Comparison of ENCODE assay signal across 21 cellular contexts in the genomic region with DNA sequence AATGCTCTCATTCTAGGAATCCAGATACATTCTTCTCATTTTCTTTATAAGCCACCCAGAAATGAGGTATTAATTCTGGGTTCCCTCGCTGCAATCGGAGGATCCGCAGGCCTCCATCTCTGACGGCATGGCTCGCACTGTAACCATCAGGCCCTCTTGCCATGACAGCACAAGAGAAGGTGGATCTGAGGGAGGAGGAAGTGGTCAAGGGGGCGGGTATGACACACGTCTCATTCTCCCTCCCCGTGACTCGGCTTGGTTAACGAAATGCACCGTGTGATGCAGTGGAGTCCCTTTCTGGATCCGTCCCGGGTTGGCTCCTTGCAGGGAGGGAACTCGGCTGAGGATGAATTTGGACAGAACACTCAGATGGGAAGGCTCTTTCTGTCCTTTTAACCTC.
"Had no signal": no experiment of that assay in that cellular context is flagged by ENCODE, and none has a peak within 500 bp of the region (broad histone marks: within the 10 kb centered on the region; RNA-seq: fewer than 3 reads in every experiment).

No MANE protein-coding gene starts in this region.

- H3K4me1 ChIP-seq: heart right ventricle, pancreas, stomach, thyroid gland, uterus had no signal

- H3K4me3 ChIP-seq: heart right ventricle, neural progenitor cell, pancreas, smooth muscle cell, stomach, thyroid gland, uterus had no signal

- H3K9ac ChIP-seq: neural progenitor cell had no signal

- H3K9me3 ChIP-seq: heart right ventricle, pancreas, stomach, thyroid gland, uterus had no signal

- FAIRE-seq: endometrium, frontal cortex, islet of Langerhans, pancreas had no signal

- H3K4me2 ChIP-seq: neural progenitor cell, smooth muscle cell had no signal

- DNase-seq: effector memory CD4-positive, alpha-beta T cell; heart right ventricle; hypothalamus; kidney glomerular epithelial cell; occipital lobe; pancreas; right cardiac atrium; stimulated activated CD4-positive, alpha-beta T cell treated with anti-CD3 and anti-CD28 coated beads, Interleukin-4, amount 100 ng/mL, for 1 hour; stimulated activated CD8-positive, alpha-beta memory T cell treated with anti-CD3 and anti-CD28 coated beads, Interleukin-4, amount 100 ng/mL, for 48 hours; stomach; thyroid gland; uterus had no signal

- H2AFZ ChIP-seq: neural progenitor cell had no signal

- H3K36me3 ChIP-seq: heart right ventricle, neural progenitor cell, pancreas, stomach, thyroid gland, uterus had no signal

- H3K27ac ChIP-seq: heart right ventricle, neural progenitor cell, pancreas, stomach, thyroid gland, uterus had no signal

- H3K27me3 ChIP-seq: neural progenitor cell, pancreas, thyroid gland, uterus had no signal

- ATAC-seq: esophagus mucosa; heart right ventricle; left lobe of liver; natural killer cell treated with Interleukin-12 subunit alpha and Interleukin-12 subunit beta and Interleukin-15 and Interleukin-18, amount 100 ng/mL, for 72 hours; pancreas; right cardiac atrium; stimulated activated memory B cell treated with anti-CD40 and anti-IgM and Interleukin-4, amounts not matched to agents 10 μg/mL and 1 μg/mL and 100 μg/mL, for 72 hours had no signal
